In the genomic region with DNA sequence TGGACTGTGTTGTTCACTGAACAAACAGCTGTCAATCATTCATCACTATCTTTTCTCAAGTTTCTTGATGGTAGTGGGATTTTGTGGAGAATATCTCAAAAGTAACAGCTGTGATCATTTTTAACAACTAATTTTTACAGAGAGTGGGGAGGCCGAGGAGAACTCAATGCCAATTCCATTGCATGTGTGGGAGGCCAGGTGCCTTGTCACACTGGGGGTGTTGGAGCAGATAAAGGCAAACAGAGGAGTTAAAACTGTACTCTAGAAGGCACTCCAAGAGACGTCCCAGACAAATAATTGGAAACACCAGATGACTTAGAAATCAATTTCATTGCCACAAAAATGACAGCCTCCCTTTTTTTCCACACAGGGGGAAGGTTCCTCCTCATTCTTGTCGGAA, we compare ENCODE assay signal across 34 cellular contexts.
A peak's percentile ranks its signal among the peaks of the same experiment; 100 is the strongest.
DNase-seq lines count a peak whose midpoint lies in the region; ATAC-seq, FAIRE-seq and TF ChIP-seq lines count a peak whose summit lies in the region.
"Had no signal": no experiment of that assay in that cellular context is flagged by ENCODE, and none has a peak within 500 bp of the region (broad histone marks: within the 10 kb centered on the region; RNA-seq: fewer than 3 reads in every experiment).

No MANE protein-coding gene starts in this region.

- no peaks in the 10 kb centered on the region for H3K79me1 ChIP-seq in mesenchymal stem cell (replicated peaks; ENCODE audit: low read length, poor library complexity, severe bottlenecking)
- no peaks in the 10 kb centered on the region for H3K79me1 ChIP-seq in trophoblast cell (ENCODE audit: low read length)

- H4K91ac ChIP-seq in mesenchymal stem cell (ENCODE audit: low read length), result no peak overlapping the region
- H4K91ac ChIP-seq in trophoblast cell (ENCODE audit: low read depth, low read length), result peak overlapping the region; percentile 68

- H3K36me3 ChIP-seq in mesenchymal stem cell (ENCODE audit: control insufficient read depth in 1 of 2, insufficient read depth in 2 of 2, low read depth in 1 of 2, low read length in 2 of 2) (peaks cover 0 to 5% of the 10 kb centered on the region in 2 experiments), trophoblast cell (ENCODE audit: control insufficient read depth in 1 of 2, insufficient read depth in 2 of 2, low read length in 2 of 2) (no peaks in the 10 kb centered on the region)
- H3K36me3 ChIP-seq: BE2C; BLaER1; BLaER1 treated with 17β-estradiol and CSF1 and Interleukin-3, amounts not matched to agents 10 nM and 100 nM had no signal

- H3K79me2 ChIP-seq in trophoblast cell (ENCODE audit: control insufficient read depth, insufficient read depth, low read length, poor library complexity), result peaks cover 2% of the 10 kb centered on the region

- H2BK12ac ChIP-seq in mesenchymal stem cell (ENCODE audit: low read length in 2 of 2), result no peak overlapping the region
- peak overlapping the region; percentile 96 for H2BK12ac ChIP-seq in trophoblast cell (ENCODE audit: low read length)

- 75% methylated on average over 2 of the region's 3 CpGs for WGBS in mesenchymal stem cell
- no CpG with 5 or more reads among the region's 3 CpGs for WGBS in trophoblast cell (ENCODE audit: extremely low coverage, insufficient coverage, insufficient read length)

- FAIRE-seq in D721Med (lab: Jason Lieb, UNC), result no peak
- FAIRE-seq: A204.1 had no signal

- no peak for TF ChIP-seq CTCF in D721Med (IDR thresholded peaks at IDR 0.05; ENCODE audit: insufficient read depth, missing control alignments)
- TF ChIP-seq CTCF in foreskin keratinocyte (conservative IDR thresholded peaks at IDR 0.05), result no peak

- ATAC-seq in GM21360 (IDR thresholded peaks at IDR 0.05; ENCODE audit: unreplicated experiment), result no peak
- no peak for ATAC-seq in foreskin keratinocyte
- ATAC-seq: A549; CD8-positive, alpha-beta T cell had no signal

- H3K27me3 ChIP-seq in mesenchymal stem cell (ENCODE audit: control insufficient read depth in 1 of 2, insufficient read depth in 1 of 2, low read length in 2 of 2) (no peaks in the 10 kb centered on the region), trophoblast cell (ENCODE audit: insufficient read depth, low read length) (no peaks in the 10 kb centered on the region), foreskin keratinocyte (no peaks in the 10 kb centered on the region)
- H3K27me3 ChIP-seq: BE2C; BLaER1; BLaER1 treated with 17β-estradiol and CSF1 and Interleukin-3, amounts not matched to agents 10 nM and 100 nM had no signal

- H3K4ac ChIP-seq in mesenchymal stem cell (ENCODE audit: low read depth in 1 of 2, low read length in 2 of 2) (no peak overlapping the region), trophoblast cell (ENCODE audit: low read depth, low read length) (no peak overlapping the region)

- H2AK5ac ChIP-seq in mesenchymal stem cell (ENCODE audit: low read length, severe bottlenecking), result no peak overlapping the region
- H2AK5ac ChIP-seq in trophoblast cell (ENCODE audit: low read length), result no peak overlapping the region

- H3K9ac ChIP-seq in mesenchymal stem cell (ENCODE audit: low read length) (no peak overlapping the region), trophoblast cell (ENCODE audit: low read length) (no peak overlapping the region)
- H3K9ac ChIP-seq: BLaER1; BLaER1 treated with 17β-estradiol and CSF1 and Interleukin-3, amounts not matched to agents 10 nM and 100 nM had no signal

- H2BK120ac ChIP-seq in mesenchymal stem cell (ENCODE audit: low read depth, low read length), result no peak overlapping the region
- H2BK120ac ChIP-seq in trophoblast cell (ENCODE audit: insufficient read depth, low read length, poor library complexity), result no peak overlapping the region

- H3K23ac ChIP-seq in mesenchymal stem cell (ENCODE audit: low read length in 2 of 2) (no peak overlapping the region), trophoblast cell (ENCODE audit: low read length) (no peak overlapping the region)

- H4K8ac ChIP-seq in mesenchymal stem cell (ENCODE audit: low read length) (no peak overlapping the region), trophoblast cell (ENCODE audit: low read depth, low read length) (no peak overlapping the region)

- H3K4me3 ChIP-seq in mesenchymal stem cell (ENCODE audit: insufficient read depth in 1 of 2, low read depth in 1 of 2, low read length in 2 of 2) (no peak overlapping the region), trophoblast cell (ENCODE audit: low read depth, low read length) (no peak overlapping the region)
- H3K4me3 ChIP-seq: A549; BLaER1; BLaER1 treated with 17β-estradiol and CSF1 and Interleukin-3, amounts not matched to agents 10 nM and 100 nM had no signal

- H3K27ac ChIP-seq in mesenchymal stem cell (ENCODE audit: low read length, poor library complexity, severe bottlenecking), result no peak overlapping the region
- H3K27ac ChIP-seq in trophoblast cell (ENCODE audit: low read depth, low read length), result no peak overlapping the region
- no peak overlapping the region for H3K27ac ChIP-seq in foreskin keratinocyte
- H3K27ac ChIP-seq: 22Rv1; A549; BLaER1; BLaER1 treated with 17β-estradiol and CSF1 and Interleukin-3, amounts not matched to agents 10 nM and 100 nM; C4-2B had no signal

- H3K9me3 ChIP-seq in mesenchymal stem cell (ENCODE audit: control insufficient read depth, low read length) (no peaks in the 10 kb centered on the region), trophoblast cell (ENCODE audit: insufficient read depth, low read depth, low read length) (no peaks in the 10 kb centered on the region)
- H3K9me3 ChIP-seq: A549, BE2C, BLaER1, Caco-2 had no signal

- H4K12ac ChIP-seq in trophoblast cell (ENCODE audit: low read depth, low read length), result no peak overlapping the region

- no peak overlapping the region for H3K4me2 ChIP-seq in mesenchymal stem cell (ENCODE audit: low read length, poor library complexity, severe bottlenecking)
- no peak overlapping the region for H3K4me2 ChIP-seq in trophoblast cell (ENCODE audit: low read length)
- H3K4me2 ChIP-seq: A549; BLaER1; BLaER1 treated with 17β-estradiol and CSF1 and Interleukin-3, amounts not matched to agents 10 nM and 100 nM had no signal

- H2BK5ac ChIP-seq in mesenchymal stem cell (ENCODE audit: low read depth, low read length, poor library complexity, severe bottlenecking), result no peak overlapping the region
- no peak overlapping the region for H2BK5ac ChIP-seq in trophoblast cell (ENCODE audit: low read depth, low read length, poor library complexity)

- peak overlapping the region; percentile 3 for H2BK15ac ChIP-seq in mesenchymal stem cell (ENCODE audit: low read depth, poor library complexity, severe bottlenecking)

- intact Hi-C loops in head of caudate nucleus (cut with DNase I), result no loop called here

- no peak overlapping the region for H3K18ac ChIP-seq in mesenchymal stem cell (ENCODE audit: low read depth in 1 of 2, low read length in 2 of 2)
- no peak overlapping the region for H3K18ac ChIP-seq in trophoblast cell (ENCODE audit: low read length)

- H3K4me1 ChIP-seq in mesenchymal stem cell (ENCODE audit: control insufficient read depth, insufficient read depth, low read depth, low read length) (no peaks in the 10 kb centered on the region), trophoblast cell (ENCODE audit: control insufficient read depth in 1 of 2, insufficient read depth in 2 of 2, low read length in 2 of 2) (no peaks in the 10 kb centered on the region), foreskin keratinocyte (no peaks in the 10 kb centered on the region)
- H3K4me1 ChIP-seq: A549, BLaER1, Caco-2 had no signal

- H2AFZ ChIP-seq in mesenchymal stem cell (ENCODE audit: low read depth, low read length), result no peak overlapping the region
- H2AFZ ChIP-seq in trophoblast cell (ENCODE audit: insufficient read depth, low read length, poor library complexity), result no peak overlapping the region

- H3K14ac ChIP-seq in mesenchymal stem cell (ENCODE audit: low read length in 2 of 2) (no peak overlapping the region), trophoblast cell (ENCODE audit: low read length) (peak overlapping the region; percentile 61)

- DNase-seq in head of caudate nucleus, result peak in 31 of 42 donors; percentile 9 to 76 (median 36)
- no peak for DNase-seq in mesenchymal stem cell
- DNase-seq in trophoblast cell, result no peak
- peak; percentile 28 for DNase-seq in putamen (ENCODE audit: low spot score)
- DNase-seq in D721Med (ENCODE audit: insufficient read length, low spot score), result no peak
- DNase-seq in foreskin keratinocyte, result no peak
- no peak for DNase-seq in KG1 (lab: John Stamatoyannopoulos, UW)
- DNase-seq: 8988T; ACHN; AML-193; BE2C; C1 segment of cervical spinal cord; Caco-2; Calu3; CD4-positive, alpha-beta memory T cell; CD4-positive, alpha-beta T cell; CD4-positive, CD25-positive, alpha-beta regulatory T cell; CD8-positive, alpha-beta memory T cell; CD8-positive, alpha-beta T cell; COR-L47; DMS 273 treated with DMSO at 0.1 percent for 48 hours; DMS153; DMS53; DMS79; DMS79 treated with DMSO at 0.1 percent for 48 hours; DND-41; EL had no signal

Comparison
In these comparisons a context has a peak if more than half of its experiments do, and no peak if none do; other contexts are left out.
1. DNase-seq: peak in head of caudate nucleus (31 of 42) and putamen (single experiment); none in mesenchymal stem cell (single experiment), trophoblast cell (0 of 2), D721Med (single experiment), foreskin keratinocyte (0 of 2) and KG1 (single experiment).